ENCODE assay signal across 25 cellular contexts in genomic region chr6:167804281-167805013, GRCh38. TPM values are rescaled to one million over a fixed set of nuclear protein-coding genes. Genes with fewer than 3 reads are reported as not detected.
DNase-seq lines count a peak whose midpoint lies in the region; ATAC-seq and TF ChIP-seq lines count a peak whose summit lies in the region.
"Had no signal": no experiment of that assay in that cellular context is flagged by ENCODE, and none has a peak within 500 bp of the region (broad histone marks: within the 10 kb centered on the region; RNA-seq: fewer than 3 reads in every experiment).

No MANE protein-coding gene starts in this region.

- H3K27ac Mint-ChIP-seq in activated CD4-positive, alpha-beta T cell treated with anti-CD3 and anti-CD28 coated beads, Interleukin-2, amount 10 ng/mL, durations not matched to agents 24 days and 14 days, result no peak overlapping the region
- no peak overlapping the region for H3K27ac Mint-ChIP-seq in progenitor cell of endocrine pancreas
- H3K27ac Mint-ChIP-seq: B cell had no signal

- H3K4me2 ChIP-seq in neuronal stem cell (ENCODE audit: insufficient read depth, low read length, poor library complexity, severe bottlenecking), result no peak overlapping the region
- H3K4me2 ChIP-seq: SK-N-SH had no signal

- peak overlapping the region; percentile 20 for H2AK5ac ChIP-seq in neuronal stem cell (ENCODE audit: low read depth, low read length)

- H3K27me3 Mint-ChIP-seq in activated CD4-positive, alpha-beta T cell treated with anti-CD3 and anti-CD28 coated beads, Interleukin-2, amount 10 ng/mL, durations not matched to agents 24 days and 14 days, result peaks cover 41% of the 10 kb centered on the region
- peaks cover 7% of the 10 kb centered on the region for H3K27me3 Mint-ChIP-seq in progenitor cell of endocrine pancreas

- peak overlapping the region; percentile 16 for H3K23ac ChIP-seq in neuronal stem cell (ENCODE audit: low read depth, low read length, poor library complexity)

- H3K4ac ChIP-seq in neuronal stem cell (ENCODE audit: low read length), result no peak overlapping the region

- H2BK5ac ChIP-seq in neuronal stem cell (ENCODE audit: low read length), result no peak overlapping the region

- H2AFZ ChIP-seq in neuronal stem cell (ENCODE audit: low read length), result no peak overlapping the region

- no peak overlapping the region for H2BK120ac ChIP-seq in neuronal stem cell (ENCODE audit: low read depth, low read length)

- peak overlapping the region; percentile 17 for H3K14ac ChIP-seq in neuronal stem cell (ENCODE audit: low read length)

- H3K79me1 ChIP-seq in neuronal stem cell (ENCODE audit: low read depth, low read length), result no peaks in the 10 kb centered on the region

- no peak for TF ChIP-seq EP300 in upper lobe of left lung (IDR thresholded peaks at IDR 0.05)

- no peak overlapping the region for H4K91ac ChIP-seq in neuronal stem cell (ENCODE audit: low read depth, low read length, poor library complexity)

- DNase-seq in activated CD4-positive, alpha-beta T cell treated with anti-CD3 and anti-CD28 coated beads, Interleukin-2, amount 10 ng/mL, durations not matched to agents 24 days and 14 days, result peak; percentile 48
- no peak for DNase-seq in activated CD4-positive, alpha-beta T cell treated with anti-CD3 and anti-CD28 coated beads for 4 hours
- DNase-seq in body of pancreas (no peak), neuronal stem cell (ENCODE audit: low spot score) (no peak), upper lobe of left lung (no peak), progenitor cell of endocrine pancreas (ENCODE audit: low spot score, unreplicated experiment) (no peak)
- DNase-seq: CD8-positive, alpha-beta memory T cell; DMS 273 treated with DMSO at 0.1 percent for 48 hours; DMS79; EL; GDM1; HCEC 1CT; Kasumi-1; NCI-H1105 treated with DMSO at 0.1 percent for 48 hours; NCI-H146; NCI-H1930; NCI-H2107; NCI-H524; NCI-H774; SK-N-SH had no signal

- no peaks in the 10 kb centered on the region for H3K9me3 ChIP-seq in body of pancreas
- H3K9me3 ChIP-seq in neuronal stem cell (replicated peaks in 1 of 2; ENCODE audit: control insufficient read depth in 2 of 2, insufficient read depth in 1 of 2, low read depth in 1 of 2, low read length in 2 of 2), result no peaks in the 10 kb centered on the region
- H3K9me3 ChIP-seq in upper lobe of left lung, result no peaks in the 10 kb centered on the region
- H3K9me3 ChIP-seq: SK-N-SH had no signal

- H3K9ac ChIP-seq in neuronal stem cell (ENCODE audit: low read depth, low read length, poor library complexity), result peak overlapping the region; percentile 63
- H3K9ac ChIP-seq: SK-N-SH had no signal

- no peak overlapping the region for H4K8ac ChIP-seq in neuronal stem cell (ENCODE audit: low read depth, low read length)

- intact Hi-C loops in activated CD4-positive, alpha-beta T cell treated with anti-CD3 and anti-CD28 coated beads, Interleukin-2, amount 10 ng/mL, durations not matched to agents 24 days and 14 days (cut with micrococcal nuclease), result no loop called here
- intact Hi-C loops in body of pancreas (cut with DNase I), result no loop called here

- no peaks in the 10 kb centered on the region for H3K36me3 Mint-ChIP-seq in activated CD4-positive, alpha-beta T cell treated with anti-CD3 and anti-CD28 coated beads, Interleukin-2, amount 10 ng/mL, durations not matched to agents 24 days and 14 days (ENCODE audit: low read depth)
- H3K36me3 Mint-ChIP-seq in progenitor cell of endocrine pancreas (ENCODE audit: insufficient read depth), result no peaks in the 10 kb centered on the region
- H3K36me3 Mint-ChIP-seq: CD8-positive, alpha-beta memory T cell had no signal

- H2BK12ac ChIP-seq in neuronal stem cell (ENCODE audit: low read length), result no peak overlapping the region

- H3K27ac ChIP-seq in body of pancreas, result peak overlapping the region in 3 of 4 donors; percentile 47 to 55 (median 48)
- H3K27ac ChIP-seq in neuronal stem cell (replicated peaks; ENCODE audit: low read length), result no peak overlapping the region
- H3K27ac ChIP-seq in upper lobe of left lung, result no peak overlapping the region
- H3K27ac ChIP-seq: 22Rv1, C4-2B had no signal

- H3K9me3 Mint-ChIP-seq in activated CD4-positive, alpha-beta T cell treated with anti-CD3 and anti-CD28 coated beads, Interleukin-2, amount 10 ng/mL, durations not matched to agents 24 days and 14 days, result no peaks in the 10 kb centered on the region
- no peaks in the 10 kb centered on the region for H3K9me3 Mint-ChIP-seq in progenitor cell of endocrine pancreas (ENCODE audit: low read depth)

- peak overlapping the region; percentile 94 for H2BK15ac ChIP-seq in neuronal stem cell (ENCODE audit: low read length)

- ATAC-seq in body of pancreas (no peak), upper lobe of left lung (ENCODE audit: low FRiP score in 2 of 2) (peak; percentile 9 to 28), HG02571 (IDR thresholded peaks at IDR 0.05; ENCODE audit: unreplicated experiment) (no peak), GM21717 (IDR thresholded peaks at IDR 0.05; ENCODE audit: unreplicated experiment) (no peak)

- no peak for TF ChIP-seq POLR2A in body of pancreas (IDR thresholded peaks at IDR 0.05)
- no peak for TF ChIP-seq POLR2A in upper lobe of left lung (IDR thresholded peaks at IDR 0.05)

- TF ChIP-seq CTCF in body of pancreas (IDR thresholded peaks at IDR 0.05) (no peak), upper lobe of left lung (IDR thresholded peaks at IDR 0.05) (no peak), progenitor cell of endocrine pancreas (IDR thresholded peaks at IDR 0.05; ENCODE audit: unreplicated experiment) (no peak)

- H3K4me1 ChIP-seq in body of pancreas (no peaks in the 10 kb centered on the region), neuronal stem cell (ENCODE audit: control insufficient read depth in 2 of 2, insufficient read depth in 1 of 2, low read depth in 1 of 2, low read length in 2 of 2) (peaks cover under 1 to 1% of the 10 kb centered on the region in 2 donors), upper lobe of left lung (no peaks in the 10 kb centered on the region)

- no peak overlapping the region for H3K4me3 ChIP-seq in body of pancreas
- H3K4me3 ChIP-seq in neuronal stem cell (ENCODE audit: low read length in 2 of 2), result no peak overlapping the region
- H3K4me3 ChIP-seq in upper lobe of left lung, result no peak overlapping the region

- peak overlapping the region; percentile 69 for H3K18ac ChIP-seq in neuronal stem cell (ENCODE audit: low read length)

- H3K4me3 Mint-ChIP-seq in activated CD4-positive, alpha-beta T cell treated with anti-CD3 and anti-CD28 coated beads, Interleukin-2, amount 10 ng/mL, durations not matched to agents 24 days and 14 days, result no peak overlapping the region
- no peak overlapping the region for H3K4me3 Mint-ChIP-seq in progenitor cell of endocrine pancreas (ENCODE audit: low read depth)
- H3K4me3 Mint-ChIP-seq: B cell; CD8-positive, alpha-beta memory T cell had no signal

- no peaks in the 10 kb centered on the region for H3K27me3 ChIP-seq in body of pancreas
- no peaks in the 10 kb centered on the region for H3K27me3 ChIP-seq in neuronal stem cell (ENCODE audit: control insufficient read depth in 3 of 3, insufficient read depth in 3 of 3, low read depth in 1 of 3, low read length in 3 of 3)
- H3K27me3 ChIP-seq in upper lobe of left lung, result no peaks in the 10 kb centered on the region

- no peaks in the 10 kb centered on the region for H3K4me1 Mint-ChIP-seq in activated CD4-positive, alpha-beta T cell treated with anti-CD3 and anti-CD28 coated beads, Interleukin-2, amount 10 ng/mL, durations not matched to agents 24 days and 14 days
- peaks cover 23% of the 10 kb centered on the region for H3K4me1 Mint-ChIP-seq in progenitor cell of endocrine pancreas (ENCODE audit: low read depth)
- H3K4me1 Mint-ChIP-seq: B cell; CD8-positive, alpha-beta memory T cell had no signal

- H3K36me3 ChIP-seq in body of pancreas (replicated peaks in 1 of 2; ENCODE audit: insufficient read depth in 1 of 2, low read depth in 2 of 2) (no peaks in the 10 kb centered on the region), neuronal stem cell (replicated peaks in 1 of 2; ENCODE audit: control insufficient read depth in 2 of 2, insufficient read depth in 2 of 2, low read length in 2 of 2) (no peaks in the 10 kb centered on the region), upper lobe of left lung (no peaks in the 10 kb centered on the region)

- WGBS in body of pancreas, 2 donors, result 91 to 93% methylated on average over 20 to 24 of the region's 24 CpGs
- no CpG with 5 or more reads among the region's 24 CpGs for WGBS in neuronal stem cell (ENCODE audit: extremely low coverage in 2 of 2, insufficient read length in 2 of 2, insufficient replicate concordance in 1 of 2), 2 donors
- WGBS in upper lobe of left lung, 2 donors, result 91 to 96% methylated on average over 18 to 24 of the region's 24 CpGs

RNA-seq across cellular contexts. Expression of gene AFDN, which starts 22.3 kb away (rescaled TPM):
- 40.8 and 42.2 TPM in 2 replicates for total RNA-seq in activated CD4-positive, alpha-beta T cell treated with anti-CD3 and anti-CD28 coated beads, Interleukin-2, amount 10 ng/mL, durations not matched to agents 24 days and 14 days
- total RNA-seq in body of pancreas (100 to 1,000 TPM; 160 to 195 TPM), upper lobe of left lung (100 to 1,000 TPM; 149 to 517 (median 265) TPM), progenitor cell of endocrine pancreas (421 and 423 TPM in 2 replicates)
- polyA plus RNA-seq in neuronal stem cell (2013, experiment 1 of 2), result 182 TPM
- polyA plus RNA-seq in neuronal stem cell (2013, experiment 2 of 2), result 190 TPM

Comparison
In these comparisons a context has a peak if more than half of its experiments do, and no peak if none do; other contexts are left out.
1. ATAC-seq: peak in upper lobe of left lung (2 of 2); none in body of pancreas (single experiment), HG02571 (single experiment) and GM21717 (single experiment).
2. H3K27ac ChIP-seq: peak in body of pancreas (3 of 4); none in neuronal stem cell (single experiment) and upper lobe of left lung (0 of 4).